Comparison of ENCODE assay signal across 8 cellular contexts in genomic region chr22:43923631-43924548, GRCh38. TPM values are rescaled to one million over a fixed set of nuclear protein-coding genes. Genes with fewer than 3 reads are reported as not detected.
A peak's percentile ranks its signal among the peaks of the same experiment; 100 is the strongest.
DNase-seq lines count a peak whose midpoint lies in the region; ATAC-seq and TF ChIP-seq lines count a peak whose summit lies in the region.

TSS of gene PNPLA3 (plus strand) at chr22:43923805. CDS start at chr22:43923912, 107 bp downstream.

- peak; percentile 77 for ATAC-seq in stimulated activated memory B cell treated with anti-CD40 and anti-IgM and Interleukin-4, amounts not matched to agents 10 μg/mL and 1 μg/mL and 100 μg/mL, for 72 hours
- no peak for ATAC-seq in GM18867 (IDR thresholded peaks at IDR 0.05; ENCODE audit: unreplicated experiment)

- TF ChIP-seq CTCF in fibroblast of villous mesenchyme (IDR thresholded peaks at IDR 0.05; ENCODE audit: insufficient read depth, low read depth, low read length) (peak; percentile 31), nephron progenitor cell (IDR thresholded peaks at IDR 0.05) (peak; percentile 15)

- H3K27me3 Mint-ChIP-seq in nephron progenitor cell (ENCODE audit: low read depth, poor library complexity): peaks cover 16% of the 10 kb centered on the region
- peaks cover 73% of the 10 kb centered on the region for H3K27me3 Mint-ChIP-seq in stimulated activated memory B cell treated with anti-CD40 and anti-IgM and Interleukin-4, amounts not matched to agents 10 μg/mL and 1 μg/mL and 100 μg/mL, for 72 hours

- no peaks in the 10 kb centered on the region for H3K9me3 Mint-ChIP-seq in nephron progenitor cell
- no peaks in the 10 kb centered on the region for H3K9me3 Mint-ChIP-seq in stimulated activated memory B cell treated with anti-CD40 and anti-IgM and Interleukin-4, amounts not matched to agents 10 μg/mL and 1 μg/mL and 100 μg/mL, for 72 hours

- H3K4me1 Mint-ChIP-seq in nephron progenitor cell: peaks cover 23% of the 10 kb centered on the region
- peaks cover 14% of the 10 kb centered on the region for H3K4me1 Mint-ChIP-seq in stimulated activated memory B cell treated with anti-CD40 and anti-IgM and Interleukin-4, amounts not matched to agents 10 μg/mL and 1 μg/mL and 100 μg/mL, for 72 hours

- in situ Hi-C loops in Caki2 (cut with HindIII; ENCODE audit: low pct_unique_long_range_greater_than_20kb, low sequenced_read_pairs): no loop called here

- H3K27ac Mint-ChIP-seq in nephron progenitor cell: no peak within 1 kb of the TSS
- no peak within 1 kb of the TSS for H3K27ac Mint-ChIP-seq in stimulated activated memory B cell treated with anti-CD40 and anti-IgM and Interleukin-4, amounts not matched to agents 10 μg/mL and 1 μg/mL and 100 μg/mL, for 72 hours

- H3K4me3 ChIP-seq in fibroblast of villous mesenchyme (ENCODE audit: low read depth, low read length): peak within 1 kb of the TSS; percentile 75

- H3K36me3 Mint-ChIP-seq in nephron progenitor cell (ENCODE audit: low read depth): peaks cover 14% of the 10 kb centered on the region
- H3K36me3 Mint-ChIP-seq in stimulated activated memory B cell treated with anti-CD40 and anti-IgM and Interleukin-4, amounts not matched to agents 10 μg/mL and 1 μg/mL and 100 μg/mL, for 72 hours: no peaks in the 10 kb centered on the region

- DNase-seq in Caki2 (ENCODE audit: low read depth) (peak; percentile 84), KG1 (lab: John Stamatoyannopoulos, UW) (peak; percentile 30), SHP77 treated with DMSO at 0.1 percent for 48 hours (lab: John Stamatoyannopoulos, UW) (peak; percentile 4), activated gamma-delta T cell (lab: John Stamatoyannopoulos, UW) (peak; percentile 69), fibroblast of villous mesenchyme (ENCODE audit: low read depth) (peak; percentile 88), nephron progenitor cell (peak; percentile 98)

- H3K4me3 Mint-ChIP-seq in nephron progenitor cell: peak within 1 kb of the TSS; percentile 87
- H3K4me3 Mint-ChIP-seq in stimulated activated memory B cell treated with anti-CD40 and anti-IgM and Interleukin-4, amounts not matched to agents 10 μg/mL and 1 μg/mL and 100 μg/mL, for 72 hours: peak within 1 kb of the TSS; percentile 81

RNA-seq across cellular contexts. Expression of gene PNPLA3, which starts in this region (rescaled TPM):
- total RNA-seq in Caki2 (2014; rRNA removed; shearing (Covaris generic); ENCODE audit: low replicate concordance): 0.70 and 1.8 TPM in 2 replicates
- total RNA-seq in fibroblast of villous mesenchyme: 5.5 and 8.2 TPM in 2 replicates

Comparison
In these comparisons a context has a peak if more than half of its experiments do, and no peak if none do; other contexts are left out.
1. DNase-seq: peak in every context shown above with its lines; median percentile 98 in nephron progenitor cell; 88 in fibroblast of villous mesenchyme; 84 in Caki2; 69 in activated gamma-delta T cell; 30 in KG1; 4 in SHP77 treated with DMSO at 0.1 percent for 48 hours.